Comparison of ENCODE assay signal across 28 cellular contexts in the genomic region with DNA sequence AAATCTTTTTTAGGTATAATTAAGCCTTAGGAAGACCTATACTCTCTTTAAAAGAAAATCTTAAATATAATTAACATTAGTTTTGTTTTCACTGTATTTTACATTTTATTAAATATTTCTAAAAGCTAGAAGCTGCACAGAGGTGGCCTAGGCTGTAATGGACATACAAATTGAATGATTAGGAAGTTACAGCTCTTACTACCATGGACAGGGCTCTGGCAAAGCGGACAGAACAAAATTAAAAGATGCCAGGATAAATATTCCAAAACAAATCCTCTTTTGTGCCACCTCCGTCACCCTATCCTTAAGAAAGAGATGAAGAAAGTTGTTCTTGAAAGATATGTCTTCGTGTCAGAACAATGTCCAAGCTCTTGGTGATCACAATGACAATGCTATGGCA.
"Had no signal": no experiment of that assay in that cellular context is flagged by ENCODE, and none has a peak within 500 bp of the region (broad histone marks: within the 10 kb centered on the region; RNA-seq: fewer than 3 reads in every experiment).

No MANE protein-coding gene starts in this region.

- H3K4me3 ChIP-seq: left lung, lung, ovary, right atrium auricular region, skin epidermis, stomach, testis, thyroid gland, transverse colon, upper lobe of left lung had no signal

- H3K27ac Mint-ChIP-seq: immature natural killer cell; mesothelial cell of epicardium; naive thymus-derived CD4-positive, alpha-beta T cell; natural killer cell treated with Interleukin-12 subunit alpha and Interleukin-12 subunit beta and Interleukin-15 and Interleukin-18, amount 100 ng/mL, for 72 hours; progenitor cell of endocrine pancreas; stimulated activated naive B cell treated with anti-CD40 and anti-IgM and Interleukin-4, amounts not matched to agents 10 μg/mL and 1 μg/mL and 100 μg/mL, for 72 hours had no signal

- H3K4me1 ChIP-seq: left lung, right atrium auricular region, testis, thyroid gland, transverse colon, upper lobe of left lung had no signal

- DNase-seq: hypothalamus; immature natural killer cell; kidney; left colon; left lung; mesendoderm; naive thymus-derived CD4-positive, alpha-beta T cell; ovary; stimulated activated CD4-positive, alpha-beta T cell treated with anti-CD3 and anti-CD28 coated beads, Interleukin-12 subunit alpha, Interleukin-12 subunit beta, amount 100 ng/mL, for 4 hours; stimulated activated CD4-positive, alpha-beta T cell treated with anti-CD3 and anti-CD28 coated beads, Interleukin-15, amount 100 ng/mL, for 24 hours; stimulated activated CD4-positive, alpha-beta T cell treated with anti-CD3 and anti-CD28 coated beads, Interleukin-2, amount 100 ng/mL, for 24 hours; stimulated activated CD4-positive, alpha-beta T cell treated with anti-CD3 and anti-CD28 coated beads, Interleukin-4, amount 100 ng/mL, for 1 hour; stimulated activated naive B cell treated with anti-CD40 and anti-IgM and Interleukin-4, amounts not matched to agents 10 μg/mL and 1 μg/mL and 100 μg/mL, for 72 hours; stimulated activated naive CD8-positive, alpha-beta T cell treated with anti-CD3 and anti-CD28 coated beads, Interleukin-15, Interleukin-2, amounts not matched to agents 100 U/mL and 50 U/mL, for 24 hours; stomach; testis; thyroid gland; transverse colon; upper lobe of left lung had no signal

- ATAC-seq: left colon; left lung; naive thymus-derived CD4-positive, alpha-beta T cell; natural killer cell treated with Interleukin-12 subunit alpha and Interleukin-12 subunit beta and Interleukin-15 and Interleukin-18, amount 100 ng/mL, for 72 hours; sciatic nerve; stimulated activated naive B cell treated with anti-CD40 and anti-IgM and Interleukin-4, amounts not matched to agents 10 μg/mL and 1 μg/mL and 100 μg/mL, for 72 hours; stimulated activated naive CD8-positive, alpha-beta T cell treated with anti-CD3 and anti-CD28 coated beads, Interleukin-15, Interleukin-2, amounts not matched to agents 100 U/mL and 50 U/mL, for 24 hours had no signal

- H3K4me1 Mint-ChIP-seq: immature natural killer cell; mesothelial cell of epicardium; naive thymus-derived CD4-positive, alpha-beta T cell; stimulated activated naive B cell treated with anti-CD40 and anti-IgM and Interleukin-4, amounts not matched to agents 10 μg/mL and 1 μg/mL and 100 μg/mL, for 72 hours had no signal

- H3K4me3 Mint-ChIP-seq: immature natural killer cell; mesothelial cell of epicardium; naive thymus-derived CD4-positive, alpha-beta T cell; natural killer cell treated with Interleukin-12 subunit alpha and Interleukin-12 subunit beta and Interleukin-15 and Interleukin-18, amount 100 ng/mL, for 72 hours; stimulated activated naive B cell treated with anti-CD40 and anti-IgM and Interleukin-4, amounts not matched to agents 10 μg/mL and 1 μg/mL and 100 μg/mL, for 72 hours had no signal

- H3K36me3 ChIP-seq: left lung, ovary, right atrium auricular region, stomach, thyroid gland, transverse colon, upper lobe of left lung had no signal

- FAIRE-seq: islet of Langerhans, kidney, urothelium cell line had no signal

- H3K27me3 Mint-ChIP-seq: natural killer cell treated with Interleukin-12 subunit alpha and Interleukin-12 subunit beta and Interleukin-15 and Interleukin-18, amount 100 ng/mL, for 72 hours; progenitor cell of endocrine pancreas; stimulated activated naive B cell treated with anti-CD40 and anti-IgM and Interleukin-4, amounts not matched to agents 10 μg/mL and 1 μg/mL and 100 μg/mL, for 72 hours had no signal

- H3K27ac ChIP-seq: left lung, ovary, right atrium auricular region, skin epidermis, stomach, testis, thyroid gland, transverse colon, upper lobe of left lung had no signal

- H3K36me3 Mint-ChIP-seq: immature natural killer cell; mesothelial cell of epicardium; natural killer cell treated with Interleukin-12 subunit alpha and Interleukin-12 subunit beta and Interleukin-15 and Interleukin-18, amount 100 ng/mL, for 72 hours; stimulated activated naive B cell treated with anti-CD40 and anti-IgM and Interleukin-4, amounts not matched to agents 10 μg/mL and 1 μg/mL and 100 μg/mL, for 72 hours had no signal

- H3K27me3 ChIP-seq: left lung, ovary, right atrium auricular region, stomach, testis, thyroid gland, transverse colon, upper lobe of left lung had no signal

- H3K9me3 ChIP-seq: ovary, testis, thyroid gland, transverse colon had no signal
